17 cellular contexts compared by ENCODE assay signal in the genomic region with DNA sequence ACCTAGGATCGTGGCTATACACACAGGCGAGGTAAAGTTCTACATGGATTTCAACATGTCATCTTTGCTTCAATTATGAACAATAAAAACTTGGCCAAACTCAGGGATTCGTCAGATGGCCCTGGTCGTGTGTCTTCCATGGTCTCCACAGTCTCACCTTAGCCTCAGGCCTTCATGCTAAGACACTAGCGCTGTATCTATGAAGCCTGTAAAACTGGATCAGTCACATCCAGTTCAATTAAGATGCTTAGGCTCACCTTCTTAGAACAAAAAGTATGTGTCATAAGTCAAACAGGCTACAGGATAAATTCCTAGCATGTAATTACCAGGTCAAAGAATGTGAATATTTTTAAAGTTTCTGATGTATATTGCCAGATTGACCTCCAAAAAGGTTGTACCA.
A peak's percentile ranks its signal among the peaks of the same experiment; 100 is the strongest.
DNase-seq lines count a peak whose midpoint lies in the region; FAIRE-seq and TF ChIP-seq lines count a peak whose summit lies in the region.
"Had no signal": no experiment of that assay in that cellular context is flagged by ENCODE, and none has a peak within 500 bp of the region (broad histone marks: within the 10 kb centered on the region; RNA-seq: fewer than 3 reads in every experiment).

No MANE protein-coding gene starts in this region.

- no peaks in the 10 kb centered on the region for H3K4me1 Mint-ChIP-seq in CD4-positive, alpha-beta memory T cell
- H3K4me1 Mint-ChIP-seq: IgD-negative memory B cell had no signal

- H3K9me3 ChIP-seq in keratinocyte (ENCODE audit: control insufficient read depth, low read depth, low read length): no peaks in the 10 kb centered on the region
- H3K9me3 ChIP-seq in HAP-1: no peaks in the 10 kb centered on the region
- no peaks in the 10 kb centered on the region for H3K9me3 ChIP-seq in CD4-positive, alpha-beta memory T cell (ENCODE audit: control insufficient read depth in 1 of 2, low read length in 2 of 2)
- H3K9me3 ChIP-seq: BLaER1 had no signal

- TF ChIP-seq CTCF in epithelial cell of esophagus (IDR thresholded peaks at IDR 0.05; ENCODE audit: insufficient read depth, low read depth, low read length, missing control alignments) (no peak), keratinocyte (optimal IDR thresholded peaks at IDR 0.05 in 1 of 3, IDR thresholded peaks at IDR 0.05 in 1 of 3, conservative IDR thresholded peaks at IDR 0.05 in 1 of 3; ENCODE audit: extremely low read depth in 1 of 3, insufficient read depth in 2 of 3, low read length in 3 of 3) (no peak)

- no peaks in the 10 kb centered on the region for H3K36me3 ChIP-seq in keratinocyte (ENCODE audit: control insufficient read depth in 2 of 2, extremely low read depth in 1 of 2, insufficient read depth in 2 of 2, low read length in 2 of 2)
- no peaks in the 10 kb centered on the region for H3K36me3 ChIP-seq in HAP-1 (replicated peaks)
- no peaks in the 10 kb centered on the region for H3K36me3 ChIP-seq in CD4-positive, alpha-beta memory T cell (ENCODE audit: insufficient read depth, low read length)
- H3K36me3 ChIP-seq: BLaER1 had no signal

- H3K4me1 ChIP-seq in keratinocyte (ENCODE audit: control insufficient read depth, extremely low read depth, insufficient read depth, low read length) (peaks cover 6% of the 10 kb centered on the region), HAP-1 (no peaks in the 10 kb centered on the region)
- no peaks in the 10 kb centered on the region for H3K4me1 ChIP-seq in CD4-positive, alpha-beta memory T cell (ENCODE audit: insufficient read depth, low read length)
- H3K4me1 ChIP-seq: BLaER1 had no signal

- in situ Hi-C loops in HAP-1 (cut with MboI; ENCODE audit: low sequenced_read_pairs): no loop called here

- H3K4me2 ChIP-seq in keratinocyte (ENCODE audit: control insufficient read depth, extremely low read depth, insufficient read depth, low read depth, low read length): no peak overlapping the region
- H3K4me2 ChIP-seq: BLaER1 had no signal

- CTCF ChIA-PET in CD4-positive, alpha-beta memory T cell (lab: Charles Lee; ENCODE audit: partially characterized antibody): no interaction called here

- H3K79me2 ChIP-seq in keratinocyte (ENCODE audit: control insufficient read depth, insufficient read depth, low read length): no peaks in the 10 kb centered on the region

- no peak overlapping the region for H3K4me3 Mint-ChIP-seq in CD4-positive, alpha-beta memory T cell
- H3K4me3 Mint-ChIP-seq: HFFc6, IgD-negative memory B cell had no signal

- H3K9me1 ChIP-seq in keratinocyte (ENCODE audit: control insufficient read depth, extremely low read depth, insufficient read depth, low read length): no peaks in the 10 kb centered on the region

- DNase-seq in SIG-M5 treated with dmso at 0.1 percent for 504 hours (lab: John Stamatoyannopoulos, UW; ENCODE audit: unreplicated experiment) (peak; percentile 18), SIG-M5 (lab: John Stamatoyannopoulos, UW) (no peak), epithelial cell of esophagus (ENCODE audit: low read depth) (peak; percentile 93), keratinocyte (ENCODE audit: low read depth, low spot score) (no peak), HAP-1 (ENCODE audit: low spot score in 2 of 2) (no peak), NCI-H2081 (lab: John Stamatoyannopoulos, UW) (no peak)
- DNase-seq in CD4-positive, alpha-beta memory T cell: no peak
- DNase-seq: 8988T, AML-193, DMS53, GF-D8, HCEC 1CT, HFFc6 had no signal

- no peak overlapping the region for H3K9ac ChIP-seq in keratinocyte (ENCODE audit: control insufficient read depth, extremely low read depth, insufficient read depth, low read length)
- H3K9ac ChIP-seq: BLaER1 had no signal

- no peak overlapping the region for H2AFZ ChIP-seq in keratinocyte (ENCODE audit: control insufficient read depth, low read length)

- intact Hi-C loops in CD4-positive, alpha-beta memory T cell (cut with micrococcal nuclease): no loop called here

- FAIRE-seq in keratinocyte (lab: Jason Lieb, UNC): peak; percentile 83
- FAIRE-seq: GM19239, H1 had no signal

- H3K36me3 Mint-ChIP-seq in CD4-positive, alpha-beta memory T cell: no peaks in the 10 kb centered on the region
- H3K36me3 Mint-ChIP-seq: IgD-negative memory B cell had no signal

- peaks cover 0 to 4% (median 0%) of the 10 kb centered on the region in 8 donors for H3K9me3 Mint-ChIP-seq in CD4-positive, alpha-beta memory T cell
- H3K9me3 Mint-ChIP-seq: HFFc6 had no signal

- H4K20me1 ChIP-seq in keratinocyte (ENCODE audit: control insufficient read depth, extremely low read depth, insufficient read depth, low read length): no peaks in the 10 kb centered on the region
- H4K20me1 ChIP-seq: BLaER1 had no signal

- H3K27ac Mint-ChIP-seq in CD4-positive, alpha-beta memory T cell: no peak overlapping the region
- H3K27ac Mint-ChIP-seq: HFFc6, IgD-negative memory B cell had no signal

- H3K27me3 ChIP-seq in keratinocyte (ENCODE audit: control insufficient read depth, extremely low read depth, insufficient read depth, low read length) (no peaks in the 10 kb centered on the region), HAP-1 (ENCODE audit: low read depth) (no peaks in the 10 kb centered on the region; the same call in 1 of the 2 replicates)
- H3K27me3 ChIP-seq in CD4-positive, alpha-beta memory T cell (ENCODE audit: insufficient read depth, low read length): no peaks in the 10 kb centered on the region
- H3K27me3 ChIP-seq: BLaER1 had no signal

- H3K4me3 ChIP-seq in epithelial cell of esophagus (ENCODE audit: low read length): no peak overlapping the region
- no peak overlapping the region for H3K4me3 ChIP-seq in keratinocyte (ENCODE audit: control insufficient read depth in 2 of 3, extremely low read depth in 1 of 3, insufficient read depth in 2 of 3, low read depth in 1 of 3, low read length in 3 of 3)
- no peak overlapping the region for H3K4me3 ChIP-seq in HAP-1
- no peak overlapping the region for H3K4me3 ChIP-seq in CD4-positive, alpha-beta memory T cell (ENCODE audit: low read length in 2 of 2)
- H3K4me3 ChIP-seq: BLaER1 had no signal

- POLR2A ChIA-PET in CD4-positive, alpha-beta memory T cell (lab: Charles Lee; ENCODE audit: partially characterized antibody): no interaction called here

- dilution Hi-C loops in keratinocyte (cut with MboI; ENCODE audit: extremely low pct_ligation_motif_present, low sequenced_read_pairs): no loop called here

- no peak overlapping the region for H3K27ac ChIP-seq in keratinocyte (ENCODE audit: control insufficient read depth, insufficient read depth, low read length)
- no peak overlapping the region for H3K27ac ChIP-seq in CD4-positive, alpha-beta memory T cell (ENCODE audit: low read depth, low read length)
- H3K27ac ChIP-seq: BLaER1 had no signal

- H3K27me3 Mint-ChIP-seq in CD4-positive, alpha-beta memory T cell: peaks cover 0 to 2% of the 10 kb centered on the region in 2 donors

Comparison
In these comparisons a context has a peak if more than half of its experiments do, and no peak if none do; other contexts are left out.
1. DNase-seq: peak in SIG-M5 treated with dmso at 0.1 percent for 504 hours (single experiment) and epithelial cell of esophagus (single experiment); none in SIG-M5 (single experiment), keratinocyte (single experiment), HAP-1 (0 of 2), CD4-positive, alpha-beta memory T cell (0 of 5) and NCI-H2081 (0 of 2).